Comparison of ENCODE assay signal across 29 cellular contexts in genomic region chr2:135029481-135030134, GRCh38. TPM values are rescaled to one million over a fixed set of nuclear protein-coding genes. Genes with fewer than 3 reads are reported as not detected.
A peak's percentile ranks its signal among the peaks of the same experiment; 100 is the strongest.
DNase-seq lines count a peak whose midpoint lies in the region; ATAC-seq and TF ChIP-seq lines count a peak whose summit lies in the region.
"Had no signal": no experiment of that assay in that cellular context is flagged by ENCODE, and none has a peak within 500 bp of the region (broad histone marks: within the 10 kb centered on the region; RNA-seq: fewer than 3 reads in every experiment).

No MANE protein-coding gene starts in this region.

- H3K9ac ChIP-seq in neural cell (ENCODE audit: low read length) (no peak overlapping the region), parathyroid adenoma (no peak overlapping the region), colonic mucosa (ENCODE audit: low read depth in 2 of 2, low read length in 2 of 2) (no peak overlapping the region)
- H3K9ac ChIP-seq: BLaER1 had no signal

- no peaks in the 10 kb centered on the region for H3K9me3 ChIP-seq in body of pancreas
- no peaks in the 10 kb centered on the region for H3K9me3 ChIP-seq in neural cell (ENCODE audit: low read length)
- no peaks in the 10 kb centered on the region for H3K9me3 ChIP-seq in parathyroid adenoma (ENCODE audit: control insufficient read depth, low read length)
- no peaks in the 10 kb centered on the region for H3K9me3 ChIP-seq in colonic mucosa
- H3K9me3 ChIP-seq: BE2C, BLaER1 had no signal

- 28 to 30% methylated on average over 2 of the region's 2 CpGs for WGBS in body of pancreas, 2 donors

- intact Hi-C loops in body of pancreas (cut with DNase I): no loop called here
- intact Hi-C loops in colonic mucosa (cut with DNase I): no loop called here

- no peak for TF ChIP-seq EP300 in neural cell (conservative IDR thresholded peaks at IDR 0.05; ENCODE audit: poor library complexity, severe bottlenecking)

- no peak for TF ChIP-seq POLR2A in body of pancreas (IDR thresholded peaks at IDR 0.05)

- H3K27ac ChIP-seq in body of pancreas (no peak overlapping the region), neural cell (ENCODE audit: low read length) (no peak overlapping the region), parathyroid adenoma (no peak overlapping the region), colonic mucosa (no peak overlapping the region)
- H3K27ac ChIP-seq: BLaER1 had no signal

- ATAC-seq in body of pancreas: peak; percentile 64
- ATAC-seq: GM12878 had no signal

- peaks cover 12% of the 10 kb centered on the region for H3K4me1 ChIP-seq in body of pancreas
- H3K4me1 ChIP-seq in parathyroid adenoma: no peaks in the 10 kb centered on the region
- H3K4me1 ChIP-seq in colonic mucosa: no peaks in the 10 kb centered on the region
- H3K4me1 ChIP-seq: BE2C, BLaER1 had no signal

- H3K4me2 ChIP-seq in neural cell (ENCODE audit: low read length) (no peak overlapping the region), parathyroid adenoma (ENCODE audit: low read length) (no peak overlapping the region)
- H3K4me2 ChIP-seq: BLaER1 had no signal

- H3K79me2 ChIP-seq in neural cell (replicated peaks; ENCODE audit: insufficient read depth, low read length) (no peaks in the 10 kb centered on the region), parathyroid adenoma (no peaks in the 10 kb centered on the region)

- no peak for TF ChIP-seq RAD21 in neural cell (conservative IDR thresholded peaks at IDR 0.05)

- H3K4me3 ChIP-seq in body of pancreas (no peak overlapping the region), neural cell (ENCODE audit: low read length) (no peak overlapping the region), parathyroid adenoma (ENCODE audit: low read depth, low read length) (no peak overlapping the region), colonic mucosa (no peak overlapping the region)
- H3K4me3 ChIP-seq: BLaER1, GM12878 had no signal

- H3K27me3 ChIP-seq in body of pancreas (no peaks in the 10 kb centered on the region), neural cell (ENCODE audit: insufficient read depth, low read depth, low read length) (no peaks in the 10 kb centered on the region), parathyroid adenoma (ENCODE audit: control insufficient read depth, insufficient read depth, low read length) (no peaks in the 10 kb centered on the region), colonic mucosa (no peaks in the 10 kb centered on the region)
- H3K27me3 ChIP-seq: BE2C, BLaER1 had no signal

- DNase-seq in HuH-7.5 (ENCODE audit: low spot score) (peak; percentile 23), body of pancreas (no peak), colonic mucosa (no peak), NOMO-1 treated with dmso at 0.1 percent for 144 hours (lab: John Stamatoyannopoulos, UW; ENCODE audit: unreplicated experiment) (no peak), cerebellar cortex (ENCODE audit: low spot score) (no peak)
- DNase-seq: 8988T; ACHN; BE2C; C1 segment of cervical spinal cord; CD4-positive, alpha-beta memory T cell; CD4-positive, CD25-positive, alpha-beta regulatory T cell; CD8-positive, alpha-beta memory T cell; COR-L47; DMS 273 treated with DMSO at 0.1 percent for 48 hours; DMS153; DMS53; DMS79; DND-41; EL; GDM1 had no signal

- peak overlapping the region; percentile 8 for H2AFZ ChIP-seq in neural cell (ENCODE audit: low read depth, low read length)
- H2AFZ ChIP-seq in parathyroid adenoma: peak overlapping the region; percentile 22

- no peaks in the 10 kb centered on the region for H3F3A ChIP-seq in neural cell (ENCODE audit: insufficient read depth, low read length, poor library complexity, severe bottlenecking)

- TF ChIP-seq CTCF in body of pancreas (IDR thresholded peaks at IDR 0.05) (no peak), neural cell (IDR thresholded peaks at IDR 0.05; ENCODE audit: poor library complexity, severe bottlenecking) (no peak), parathyroid adenoma (IDR thresholded peaks at IDR 0.05) (no peak), colonic mucosa (IDR thresholded peaks at IDR 0.05) (no peak)

- H3K36me3 ChIP-seq in body of pancreas (replicated peaks in 1 of 2; ENCODE audit: insufficient read depth in 1 of 2, low read depth in 2 of 2) (no peaks in the 10 kb centered on the region), neural cell (ENCODE audit: insufficient read depth, low read length) (no peaks in the 10 kb centered on the region), parathyroid adenoma (ENCODE audit: control insufficient read depth, insufficient read depth, low read length) (no peaks in the 10 kb centered on the region), colonic mucosa (no peaks in the 10 kb centered on the region)
- H3K36me3 ChIP-seq: BE2C, BLaER1 had no signal

- no peaks in the 10 kb centered on the region for H4K20me1 ChIP-seq in neural cell (ENCODE audit: insufficient read depth)
- H4K20me1 ChIP-seq: BLaER1 had no signal

- H3K9me2 ChIP-seq in neural cell (ENCODE audit: insufficient read depth, low read length): no peaks in the 10 kb centered on the region

TF ChIP-seq in neural cell, 6 proteins besides CTCF, POLR2A, EP300 and RAD21:
- TF ChIP-seq EZH2 (IDR thresholded peaks at IDR 0.05; ENCODE audit: borderline replicate concordance, insufficient read depth, low read length, poor library complexity, severe bottlenecking) (no peak), SMC3 (conservative IDR thresholded peaks at IDR 0.05; ENCODE audit: poor library complexity) (no peak)

RNA-seq across cellular contexts. Expression of gene MAP3K19, which starts 17.6 kb away (rescaled TPM):
- total RNA-seq in body of pancreas (not detected), colonic mucosa (not detected)
- not detected in 2 replicates for polyA plus RNA-seq in neural cell
- polyA minus RNA-seq in neural cell: 0.12 TPM in 1 of 2 replicates, not detected in the other
- total RNA-seq: A673; CD4-positive, alpha-beta memory T cell; CD4-positive, CD25-positive, alpha-beta regulatory T cell; CD8-positive, alpha-beta memory T cell; Daoy; G401; GM12878 had no signal
- polyA plus RNA-seq: AG04450; CD14-positive monocyte; CD4-positive, alpha-beta memory T cell; CD4-positive, CD25-positive, alpha-beta regulatory T cell; CD8-positive, alpha-beta memory T cell had no signal

RNA-seq across cellular contexts. Expression of gene RAB3GAP1, which starts 22.5 kb away (rescaled TPM):
- 10 to 100 TPM; 29.3 to 39.2 TPM for total RNA-seq in body of pancreas
- 42.0 and 43.3 TPM in 2 replicates for polyA plus RNA-seq in neural cell
- polyA minus RNA-seq in neural cell: 93.5 and 104 TPM in 2 replicates
- 10 to 100 TPM; 34.3 to 47.9 TPM for total RNA-seq in colonic mucosa
